Comparison of ENCODE assay signal across 22 cellular contexts in the genomic region with DNA sequence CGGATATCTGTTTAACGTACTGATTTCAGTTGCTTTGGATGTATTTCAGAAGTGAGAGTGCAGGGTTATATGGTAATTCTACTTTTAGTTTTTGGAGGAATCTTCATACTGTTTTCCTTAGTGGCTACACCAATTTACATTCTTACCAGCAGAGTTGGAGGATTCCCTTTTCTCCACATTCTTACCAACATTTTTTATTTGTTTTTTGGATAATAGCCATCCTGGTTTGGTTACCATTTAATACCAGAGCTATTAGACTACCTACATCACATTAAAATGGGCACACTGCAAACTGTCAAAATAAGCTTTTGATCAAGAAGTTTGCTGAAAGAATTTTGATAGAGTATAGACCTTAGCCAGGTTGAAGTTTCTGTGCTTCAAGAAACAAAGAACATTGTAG.
"Had no signal": no experiment of that assay in that cellular context is flagged by ENCODE, and none has a peak within 500 bp of the region (broad histone marks: within the 10 kb centered on the region; RNA-seq: fewer than 3 reads in every experiment).

No MANE protein-coding gene starts in this region.

- H3K27ac ChIP-seq: esophagus squamous epithelium, gastrocnemius medialis, lower lobe of right lung, pancreas, right lobe of liver, testis, tibial artery, upper lobe of left lung had no signal

- ATAC-seq: effector memory CD8-positive, alpha-beta T cell; gastrocnemius medialis; left ventricle myocardium superior; lower lobe of right lung; natural killer cell; pancreas; right lobe of liver; stimulated activated memory B cell treated with anti-CD40 and anti-IgM and Interleukin-4, amounts not matched to agents 10 μg/mL and 1 μg/mL and 100 μg/mL, for 72 hours had no signal

- H3K36me3 ChIP-seq: esophagus squamous epithelium, gastrocnemius medialis, lower lobe of right lung, pancreas, right lobe of liver, tibial artery, upper lobe of left lung had no signal

- DNase-seq: cortex of kidney; effector memory CD8-positive, alpha-beta T cell; erythroblast; esophagus squamous epithelium; gastrocnemius medialis; head of caudate nucleus; left ventricle myocardium superior; lower lobe of right lung; natural killer cell; occipital lobe; pancreas; retina; right lobe of liver; small intestine; stimulated activated CD4-positive, alpha-beta T cell treated with anti-CD3 and anti-CD28 coated beads, Interleukin-2, amount 100 ng/mL, for 24 hours; stimulated activated CD4-positive, alpha-beta T cell treated with anti-CD3 and anti-CD28 coated beads, Interleukin-4, amount 100 ng/mL, for 4 hours; stimulated activated naive CD8-positive, alpha-beta T cell treated with anti-CD3 and anti-CD28 coated beads, Interleukin-15, Interleukin-2, amounts not matched to agents 100 U/mL and 50 U/mL, for 24 hours; substantia nigra; testis; tibial artery; upper lobe of left lung had no signal

- H3K4me3 ChIP-seq: esophagus squamous epithelium, gastrocnemius medialis, lower lobe of right lung, pancreas, right lobe of liver, testis, tibial artery, upper lobe of left lung had no signal

- H3K4me1 ChIP-seq: gastrocnemius medialis, lower lobe of right lung, pancreas, right lobe of liver, testis, upper lobe of left lung had no signal

- H3K27me3 ChIP-seq: esophagus squamous epithelium, gastrocnemius medialis, pancreas, right lobe of liver, testis, tibial artery, upper lobe of left lung had no signal

- H3K9me3 ChIP-seq: gastrocnemius medialis, lower lobe of right lung, pancreas, right lobe of liver, testis, tibial artery, upper lobe of left lung had no signal
